37 cellular contexts compared by ENCODE assay signal in the genomic region with DNA sequence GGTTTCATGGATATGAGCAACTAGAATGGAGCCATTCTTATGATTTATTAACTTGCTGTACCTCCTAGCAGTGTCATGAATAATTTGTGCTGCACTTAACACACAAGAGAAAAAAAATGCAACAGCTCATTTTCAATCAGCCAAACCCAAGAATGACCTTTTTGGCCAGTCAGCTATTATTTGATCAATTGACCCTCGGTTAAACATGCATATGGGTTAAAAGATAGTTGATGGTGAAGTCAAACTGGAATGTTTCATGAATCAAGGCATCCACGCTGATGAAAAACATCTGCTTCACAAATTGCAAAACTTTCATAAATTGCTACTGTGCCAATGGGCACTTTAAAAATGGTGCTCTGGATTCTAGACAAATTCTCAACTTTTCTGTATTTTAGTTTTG. TPM values are rescaled to one million over a fixed set of nuclear protein-coding genes. Genes with fewer than 3 reads are reported as not detected.
"Had no signal": no experiment of that assay in that cellular context is flagged by ENCODE, and none has a peak within 500 bp of the region (broad histone marks: within the 10 kb centered on the region; RNA-seq: fewer than 3 reads in every experiment).

No MANE protein-coding gene starts in this region.

- ATAC-seq: activated naive CD4-positive, alpha-beta T cell treated with anti-CD3 and anti-CD28 coated beads, Interleukin-2, amount 50 U/mL, for 72 hours; activated T-cell treated with anti-CD3 and anti-CD28 coated beads, Interleukin-2, amount 50 U/mL, for 72 hours; foreskin keratinocyte; gastrocnemius medialis; heart right ventricle; T-helper 17 cell had no signal

- H3K36me3 ChIP-seq: ascending aorta, breast epithelium, cardiac muscle cell, colonic mucosa, esophagus squamous epithelium, gastrocnemius medialis, heart right ventricle, WERI-Rb-1 had no signal

- H3K9me3 ChIP-seq: colonic mucosa, gastrocnemius medialis had no signal

- H3K36me3 Mint-ChIP-seq: activated naive CD4-positive, alpha-beta T cell treated with anti-CD3 and anti-CD28 coated beads, Interleukin-2, amount 10 ng/mL, durations not matched to agents 7 days and 5 days; activated naive CD8-positive, alpha-beta T cell treated with anti-CD3 and anti-CD28 coated beads, Interleukin-2, amount 10 ng/mL, durations not matched to agents 7 days and 5 days; brain had no signal

- H3K27me3 ChIP-seq: ascending aorta, breast epithelium, cardiac muscle cell, colonic mucosa, esophagus squamous epithelium, foreskin keratinocyte, gastrocnemius medialis, heart right ventricle had no signal

- H3K27me3 Mint-ChIP-seq: activated CD4-positive, alpha-beta memory T cell treated with anti-CD3 and anti-CD28 coated beads, Interleukin-2, amount 10 ng/mL, durations not matched to agents 7 days and 5 days; activated CD4-positive, alpha-beta T cell treated with anti-CD3 and anti-CD28 coated beads, Interleukin-2, amount 10 ng/mL, durations not matched to agents 7 days and 5 days; activated naive CD4-positive, alpha-beta T cell treated with anti-CD3 and anti-CD28 coated beads, Interleukin-2, amount 10 ng/mL, durations not matched to agents 7 days and 5 days; activated naive CD8-positive, alpha-beta T cell treated with anti-CD3 and anti-CD28 coated beads, Interleukin-2, amount 10 ng/mL, durations not matched to agents 7 days and 5 days; activated T-cell treated with anti-CD3 and anti-CD28 coated beads, Interleukin-2, amount 50 U/mL, for 24 hours; T-helper 17 cell had no signal

- H3K27ac ChIP-seq: ascending aorta, breast epithelium, cardiac muscle cell, colonic mucosa, epithelial cell of prostate, esophagus squamous epithelium, foreskin keratinocyte, gastrocnemius medialis, heart right ventricle, WERI-Rb-1 had no signal

- FAIRE-seq: endometrium, endothelial cell of umbilical vein had no signal

- H3K4me1 ChIP-seq: ascending aorta, breast epithelium, colonic mucosa, esophagus squamous epithelium, foreskin keratinocyte, gastrocnemius medialis, heart right ventricle had no signal

- H3K4me3 Mint-ChIP-seq: activated CD4-positive, alpha-beta memory T cell treated with anti-CD3 and anti-CD28 coated beads, Interleukin-2, amount 10 ng/mL, durations not matched to agents 7 days and 5 days; activated CD4-positive, alpha-beta T cell treated with anti-CD3 and anti-CD28 coated beads, Interleukin-2, amount 10 ng/mL, durations not matched to agents 7 days and 5 days; activated naive CD4-positive, alpha-beta T cell treated with anti-CD3 and anti-CD28 coated beads, Interleukin-2, amount 10 ng/mL, durations not matched to agents 7 days and 5 days; activated naive CD8-positive, alpha-beta T cell treated with anti-CD3 and anti-CD28 coated beads, Interleukin-2, amount 10 ng/mL, durations not matched to agents 7 days and 5 days; activated T-cell treated with anti-CD3 and anti-CD28 coated beads, Interleukin-2, amount 50 U/mL, for 24 hours; activated T-cell treated with anti-CD3 and anti-CD28 coated beads, Interleukin-2, amount 50 U/mL, for 72 hours; brain; T-helper 17 cell; T-helper 2 cell treated with Interferon-gamma antibody and Interleukin-4, amounts not matched to agents 5 μg/mL and 100 μg/mL, for 36 hours had no signal

- H3K4me3 ChIP-seq: ascending aorta, breast epithelium, cardiac muscle cell, colonic mucosa, esophagus squamous epithelium, gastrocnemius medialis, heart right ventricle had no signal

- H3K27ac Mint-ChIP-seq: activated CD4-positive, alpha-beta memory T cell treated with anti-CD3 and anti-CD28 coated beads, Interleukin-2, amount 10 ng/mL, durations not matched to agents 7 days and 5 days; activated CD4-positive, alpha-beta T cell treated with anti-CD3 and anti-CD28 coated beads, Interleukin-2, amount 10 ng/mL, durations not matched to agents 7 days and 5 days; activated naive CD4-positive, alpha-beta T cell treated with anti-CD3 and anti-CD28 coated beads, Interleukin-2, amount 10 ng/mL, durations not matched to agents 7 days and 5 days; activated naive CD4-positive, alpha-beta T cell treated with anti-CD3 and anti-CD28 coated beads, Interleukin-2, amount 50 U/mL, for 72 hours; activated naive CD8-positive, alpha-beta T cell treated with anti-CD3 and anti-CD28 coated beads, Interleukin-2, amount 10 ng/mL, durations not matched to agents 7 days and 5 days; activated T-cell treated with anti-CD3 and anti-CD28 coated beads, Interleukin-2, amount 50 U/mL, for 24 hours; activated T-cell treated with anti-CD3 and anti-CD28 coated beads, Interleukin-2, amount 50 U/mL, for 72 hours; brain; T-helper 17 cell; T-helper 2 cell treated with Interferon-gamma antibody and Interleukin-4, amounts not matched to agents 5 μg/mL and 100 μg/mL, for 36 hours had no signal

- DNase-seq: activated CD4-positive, alpha-beta memory T cell treated with anti-CD3 and anti-CD28 coated beads, Interleukin-2, amount 10 ng/mL, durations not matched to agents 7 days and 5 days; activated CD4-positive, alpha-beta T cell treated with anti-CD3 and anti-CD28 coated beads for 4 hours; activated CD4-positive, alpha-beta T cell treated with anti-CD3 and anti-CD28 coated beads, Interleukin-2, amount 10 ng/mL, durations not matched to agents 7 days and 5 days; activated CD4-positive, alpha-beta T cell treated with anti-CD3 and anti-CD28 coated beads, Interleukin-2, amount 50 U/mL, for 4 hours; activated CD4-positive, CD25-positive, alpha-beta regulatory T cell; activated CD4-positive, CD25-positive, alpha-beta regulatory T cell treated with anti-CD3 and anti-CD28 coated beads, Interleukin-2, amount 50 U/mL, for 72 hours; activated CD8-positive, alpha-beta memory T cell treated with anti-CD3 and anti-CD28 coated beads, Interleukin-2, amount 50 U/mL, for 48 hours; activated gamma-delta T cell; activated naive CD4-positive, alpha-beta T cell; activated naive CD4-positive, alpha-beta T cell treated with anti-CD3 and anti-CD28 coated beads, Interleukin-2, amount 10 ng/mL, durations not matched to agents 7 days and 5 days; activated naive CD8-positive, alpha-beta T cell treated with anti-CD3 and anti-CD28 coated beads, Interleukin-2, amount 10 ng/mL, durations not matched to agents 7 days and 5 days; activated T-cell treated with anti-CD3 and anti-CD28 coated beads for 4 hours; activated T-cell treated with anti-CD3 and anti-CD28 coated beads, Interleukin-2, amount 50 U/mL, for 24 hours; activated T-cell treated with anti-CD3 and anti-CD28 coated beads, Interleukin-2, amount 50 U/mL, for 72 hours; central memory CD4-positive, alpha-beta T cell; cerebellar nuclear complex; colonic mucosa; effector CD8-positive, alpha-beta T cell; esophagus squamous epithelium; foreskin keratinocyte; gastrocnemius medialis; heart right ventricle; T-helper 1 cell; T-helper 17 cell; T1000; WERI-Rb-1 had no signal

- H3K4me1 Mint-ChIP-seq: activated CD4-positive, alpha-beta memory T cell treated with anti-CD3 and anti-CD28 coated beads, Interleukin-2, amount 10 ng/mL, durations not matched to agents 7 days and 5 days; activated CD4-positive, alpha-beta T cell treated with anti-CD3 and anti-CD28 coated beads, Interleukin-2, amount 10 ng/mL, durations not matched to agents 7 days and 5 days; activated naive CD4-positive, alpha-beta T cell treated with anti-CD3 and anti-CD28 coated beads, Interleukin-2, amount 10 ng/mL, durations not matched to agents 7 days and 5 days; activated naive CD8-positive, alpha-beta T cell treated with anti-CD3 and anti-CD28 coated beads, Interleukin-2, amount 10 ng/mL, durations not matched to agents 7 days and 5 days; brain; T-helper 17 cell had no signal

RNA-seq across cellular contexts. Expression of gene CCDC198, which starts 55.5 kb away (rescaled TPM):
- total RNA-seq: activated CD4-positive, alpha-beta memory T cell treated with anti-CD3 and anti-CD28 coated beads, Interleukin-2, amount 10 ng/mL, durations not matched to agents 7 days and 5 days; activated CD4-positive, alpha-beta T cell treated with anti-CD3 and anti-CD28 coated beads, Interleukin-2, amount 10 ng/mL, durations not matched to agents 7 days and 5 days; activated naive CD4-positive, alpha-beta T cell treated with anti-CD3 and anti-CD28 coated beads, Interleukin-2, amount 50 U/mL, for 72 hours; activated naive CD8-positive, alpha-beta T cell treated with anti-CD3 and anti-CD28 coated beads, Interleukin-2, amount 10 ng/mL, durations not matched to agents 7 days and 5 days; activated T-cell treated with anti-CD3 and anti-CD28 coated beads, Interleukin-2, amount 50 U/mL, for 72 hours; ascending aorta; breast epithelium; cardiac muscle cell; colonic mucosa; dermis microvascular lymphatic vessel endothelial cell; endothelial cell of umbilical vein; esophagus squamous epithelium; foreskin keratinocyte; heart right ventricle; T-helper 17 cell had no signal
- polyA plus RNA-seq: cardiac muscle cell, endothelial cell of umbilical vein, esophagus, foreskin keratinocyte, heart right ventricle had no signal
